10 cellular contexts compared by ENCODE assay signal in the genomic region with DNA sequence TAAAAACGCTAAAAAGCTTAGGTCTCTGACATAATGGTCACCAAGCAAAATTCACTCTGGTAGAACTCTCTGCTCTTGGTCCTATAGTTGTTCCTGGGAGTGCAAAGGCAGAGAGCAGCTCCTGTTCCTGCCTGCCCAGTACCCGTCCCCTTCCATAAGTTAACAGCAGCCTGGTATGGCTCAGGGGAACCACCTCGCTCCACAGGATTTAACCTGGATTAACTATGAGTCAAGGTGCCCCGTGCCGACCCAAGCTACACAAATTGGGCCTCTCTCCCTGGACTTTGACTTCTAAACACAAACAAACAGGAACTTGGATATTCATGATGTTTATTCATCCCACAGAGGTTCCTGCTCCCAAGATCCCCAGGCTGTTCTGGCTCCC. TPM values are rescaled to one million over a fixed set of nuclear protein-coding genes. Genes with fewer than 3 reads are reported as not detected.
DNase-seq lines count a peak whose midpoint lies in the region; ATAC-seq and TF ChIP-seq lines count a peak whose summit lies in the region.
"Had no signal": no experiment of that assay in that cellular context is flagged by ENCODE, and none has a peak within 500 bp of the region (broad histone marks: within the 10 kb centered on the region; RNA-seq: fewer than 3 reads in every experiment).

No MANE protein-coding gene starts in this region.

- no peak overlapping the region for H3K4ac ChIP-seq in trophoblast cell (ENCODE audit: low read depth, low read length)

- H4K8ac ChIP-seq in trophoblast cell (ENCODE audit: low read depth, low read length), result no peak overlapping the region

- DNase-seq in T-helper 17 cell, result no peak
- DNase-seq in cardiac muscle cell (ENCODE audit: low read depth in 1 of 2, low spot score in 1 of 2), result no peak
- DNase-seq in trophoblast cell, result peak in 1 of 2 donors; percentile 28
- DNase-seq in NAMALWA (ENCODE audit: low spot score), result no peak
- DNase-seq in NCI-H128 (lab: John Stamatoyannopoulos, UW; ENCODE audit: unreplicated experiment), result no peak
- DNase-seq: DMS153, SHP77 had no signal

- peak overlapping the region; percentile 34 for H3K14ac ChIP-seq in trophoblast cell (ENCODE audit: low read length)

- H4K12ac ChIP-seq in trophoblast cell (ENCODE audit: low read depth, low read length), result no peak overlapping the region

- no peak overlapping the region for H2AK5ac ChIP-seq in trophoblast cell (ENCODE audit: low read length)

- H2BK5ac ChIP-seq in trophoblast cell (ENCODE audit: low read depth, low read length, poor library complexity), result peak overlapping the region; percentile 11

- H3K4me3 ChIP-seq in cardiac muscle cell (no peak overlapping the region), trophoblast cell (ENCODE audit: low read depth, low read length) (no peak overlapping the region)

- peaks cover 2% of the 10 kb centered on the region for H3K36me3 Mint-ChIP-seq in T-helper 17 cell (ENCODE audit: low read depth)

- no peak overlapping the region for H2AFZ ChIP-seq in trophoblast cell (ENCODE audit: insufficient read depth, low read length, poor library complexity)

- H3K79me1 ChIP-seq in trophoblast cell (ENCODE audit: low read length), result no peaks in the 10 kb centered on the region

- H3K4me2 ChIP-seq in trophoblast cell (ENCODE audit: low read length), result no peak overlapping the region

- H3K79me2 ChIP-seq in trophoblast cell (ENCODE audit: control insufficient read depth, insufficient read depth, low read length, poor library complexity), result no peaks in the 10 kb centered on the region

- peak overlapping the region; percentile 85 for H3K27ac Mint-ChIP-seq in T-helper 17 cell

- no peak overlapping the region for H3K18ac ChIP-seq in trophoblast cell (ENCODE audit: low read length)

- no peaks in the 10 kb centered on the region for H3K27me3 ChIP-seq in cardiac muscle cell
- no peaks in the 10 kb centered on the region for H3K27me3 ChIP-seq in trophoblast cell (ENCODE audit: insufficient read depth, low read length)

- TF ChIP-seq CTCF in C4-2B (conservative IDR thresholded peaks at IDR 0.05), result no peak
- no peak for TF ChIP-seq CTCF in cardiac muscle cell (IDR thresholded peaks at IDR 0.05; ENCODE audit: low read depth, low read length)

- no peaks in the 10 kb centered on the region for H3K27me3 Mint-ChIP-seq in T-helper 17 cell

- H3K36me3 ChIP-seq in cardiac muscle cell (peaks cover 11% of the 10 kb centered on the region), trophoblast cell (ENCODE audit: control insufficient read depth in 1 of 2, insufficient read depth in 2 of 2, low read length in 2 of 2) (peaks cover 8% of the 10 kb centered on the region in 2 experiments)

- H3K9me3 ChIP-seq in T-helper 17 cell (ENCODE audit: control insufficient read depth, low read length, poor library complexity, severe bottlenecking) (no peaks in the 10 kb centered on the region), cardiac muscle cell (ENCODE audit: low read depth) (no peaks in the 10 kb centered on the region), trophoblast cell (ENCODE audit: insufficient read depth, low read depth, low read length) (no peaks in the 10 kb centered on the region)

- H2BK120ac ChIP-seq in trophoblast cell (ENCODE audit: insufficient read depth, low read length, poor library complexity), result no peak overlapping the region

- no peak overlapping the region for H3K23ac ChIP-seq in trophoblast cell (ENCODE audit: low read length)

- H3K4me1 ChIP-seq in cardiac muscle cell (ENCODE audit: low read depth), result peaks cover 23% of the 10 kb centered on the region
- peaks cover 3 to 5% of the 10 kb centered on the region in 2 experiments for H3K4me1 ChIP-seq in trophoblast cell (ENCODE audit: control insufficient read depth in 1 of 2, insufficient read depth in 2 of 2, low read length in 2 of 2)

- peaks cover 16% of the 10 kb centered on the region for H3K4me1 Mint-ChIP-seq in T-helper 17 cell

- peak overlapping the region; percentile 63 for H4K91ac ChIP-seq in trophoblast cell (ENCODE audit: low read depth, low read length)

- H3K27ac ChIP-seq in C4-2B, result peak overlapping the region; percentile 91
- H3K27ac ChIP-seq in cardiac muscle cell, result peak overlapping the region; percentile 93
- H3K27ac ChIP-seq in trophoblast cell (ENCODE audit: low read depth, low read length), result no peak overlapping the region

- H2BK12ac ChIP-seq in trophoblast cell (ENCODE audit: low read length), result no peak overlapping the region

- H3K9ac ChIP-seq in trophoblast cell (ENCODE audit: low read length), result peak overlapping the region; percentile 35

- no peak for ATAC-seq in T-helper 17 cell
- ATAC-seq in GM18873 (IDR thresholded peaks at IDR 0.05; ENCODE audit: low FRiP score, unreplicated experiment), result no peak
- ATAC-seq in GM18517 (IDR thresholded peaks at IDR 0.05; ENCODE audit: unreplicated experiment), result no peak

- no CpG with 5 or more reads among the region's 5 CpGs for WGBS in trophoblast cell (ENCODE audit: extremely low coverage, insufficient coverage, insufficient read length)

- no peak overlapping the region for H3K4me3 Mint-ChIP-seq in T-helper 17 cell

RNA-seq across cellular contexts. Expression of a gene that starts 32.1 kb away (rescaled TPM):
- total RNA-seq in T-helper 17 cell (10 to 100 TPM; 78.5 to 81.9 TPM), cardiac muscle cell (124 and 140 TPM in 2 replicates)
- 87.6 and 104 TPM in 2 replicates for polyA plus RNA-seq in cardiac muscle cell
- 33.3 and 34.4 TPM in 2 replicates for polyA plus RNA-seq in trophoblast cell (2013)
